ENCODE assay signal across 8 cellular contexts in genomic region chr3:53495091-53495517, GRCh38. TPM values are rescaled to one million over a fixed set of nuclear protein-coding genes. Genes with fewer than 3 reads are reported as not detected.
DNase-seq lines count a peak whose midpoint lies in the region; ATAC-seq, FAIRE-seq and TF ChIP-seq lines count a peak whose summit lies in the region.

No MANE protein-coding gene starts in this region.

- no peaks in the 10 kb centered on the region for H3K9me3 Mint-ChIP-seq in CD4-positive, alpha-beta T cell

- POLR2A ChIA-PET in CD4-positive, alpha-beta T cell (lab: Charles Lee), result no interaction called here

- no peak overlapping the region for H3K27ac ChIP-seq in CD4-positive, alpha-beta T cell (ENCODE audit: low read depth, low read length)
- H3K27ac ChIP-seq in esophagus squamous epithelium (no peak overlapping the region), pancreas (peak overlapping the region in 1 of 4 donors; percentile 17)

- FAIRE-seq in pancreas (lab: Jason Lieb, UNC), result no peak

- no peaks in the 10 kb centered on the region for H3K4me1 Mint-ChIP-seq in CD4-positive, alpha-beta T cell (ENCODE audit: low read depth)

- no peak for DNase-seq in CD4-positive, alpha-beta T cell
- DNase-seq in NT2/D1 (ENCODE audit: low read depth, low spot score) (no peak), esophagus squamous epithelium (lab: John Stamatoyannopoulos, UW) (no peak), pancreas (peak in 4 of 6 donors; percentile 17 to 66 (median 44)), NCI-H1436 (lab: John Stamatoyannopoulos, UW) (no peak)

- WGBS in esophagus squamous epithelium, 2 donors, result 2 to 3% methylated on average over 11 to 19 of the region's 30 CpGs
- 3 to 4% methylated on average over 30 of the region's 30 CpGs for WGBS in pancreas, 2 donors

- ATAC-seq in CD4-positive, alpha-beta T cell (ENCODE audit: poor library complexity), result no peak
- ATAC-seq in pancreas (no peak), GM18519 (IDR thresholded peaks at IDR 0.05; ENCODE audit: low FRiP score, unreplicated experiment) (no peak), HG03571 (IDR thresholded peaks at IDR 0.05; ENCODE audit: unreplicated experiment) (no peak), HG03175 (IDR thresholded peaks at IDR 0.05; ENCODE audit: unreplicated experiment) (no peak)

- H3K27me3 Mint-ChIP-seq in CD4-positive, alpha-beta T cell, result peaks cover 75% of the 10 kb centered on the region

- no peak for TF ChIP-seq POLR2A in esophagus squamous epithelium (IDR thresholded peaks at IDR 0.05)

- no peak overlapping the region for H3K27ac Mint-ChIP-seq in CD4-positive, alpha-beta T cell

- H3K36me3 ChIP-seq in NT2/D1 (ENCODE audit: insufficient read depth, insufficient read length, low read length) (no peaks in the 10 kb centered on the region), esophagus squamous epithelium (no peaks in the 10 kb centered on the region), pancreas (no peaks in the 10 kb centered on the region)

- H3K4me3 ChIP-seq in NT2/D1 (ENCODE audit: insufficient read length, low read depth) (peak overlapping the region; percentile 56), esophagus squamous epithelium (peak overlapping the region; percentile 30 to 69 (median 48)), pancreas (peak overlapping the region; percentile 3 to 69 (median 31))

- H3K27me3 ChIP-seq in CD4-positive, alpha-beta T cell (ENCODE audit: control insufficient read depth, insufficient read depth, low read length), result peaks cover 63% of the 10 kb centered on the region
- H3K27me3 ChIP-seq in NT2/D1 (ENCODE audit: insufficient read depth, insufficient read length) (peaks cover 63% of the 10 kb centered on the region), esophagus squamous epithelium (peaks cover 0 to 74% (median 0%) of the 10 kb centered on the region in 4 donors), pancreas (no peaks in the 10 kb centered on the region)

- intact Hi-C loops in CD4-positive, alpha-beta T cell (cut with DNase I, micrococcal nuclease), result loop anchor here in 1 of 2 experiments (10.0 kb wide), 1 partner anchor 200 kb away; no protein-coding TSS in a partner anchor
- intact Hi-C loops in esophagus squamous epithelium (cut with DNase I), result no loop called here
- intact Hi-C loops in pancreas (cut with DNase I), result no loop called here

- peak overlapping the region; percentile 28 for H3K4me3 Mint-ChIP-seq in CD4-positive, alpha-beta T cell

- H3K9me3 ChIP-seq in CD4-positive, alpha-beta T cell (ENCODE audit: control insufficient read depth, low read length), result no peaks in the 10 kb centered on the region
- H3K9me3 ChIP-seq in NT2/D1 (ENCODE audit: insufficient read depth, low read length), result no peaks in the 10 kb centered on the region
- H3K9me3 ChIP-seq in esophagus squamous epithelium, result no peaks in the 10 kb centered on the region
- no peaks in the 10 kb centered on the region for H3K9me3 ChIP-seq in pancreas

- peak overlapping the region; percentile 66 for H3K9ac ChIP-seq in NT2/D1 (ENCODE audit: insufficient read length, low read depth)

- TF ChIP-seq CTCF in CD4-positive, alpha-beta T cell (IDR thresholded peaks at IDR 0.05), result no peak
- no peak for TF ChIP-seq CTCF in esophagus squamous epithelium (IDR thresholded peaks at IDR 0.05)
- no peak for TF ChIP-seq CTCF in pancreas (IDR thresholded peaks at IDR 0.05)

- H3K36me3 Mint-ChIP-seq in CD4-positive, alpha-beta T cell (ENCODE audit: low read depth), result no peaks in the 10 kb centered on the region

- CTCF ChIA-PET in CD4-positive, alpha-beta T cell (lab: Charles Lee), result no interaction called here

- H3K4me1 ChIP-seq in NT2/D1 (ENCODE audit: insufficient read depth, insufficient read length), result no peaks in the 10 kb centered on the region
- H3K4me1 ChIP-seq in esophagus squamous epithelium, result peaks cover 15 to 46% (median 20%) of the 10 kb centered on the region in 3 donors
- peaks cover 0 to 4% (median 0%) of the 10 kb centered on the region in 3 donors for H3K4me1 ChIP-seq in pancreas

RNA-seq across cellular contexts. Expression of gene CACNA1D, which starts 0.7 kb away (rescaled TPM):
- not detected for total RNA-seq in CD4-positive, alpha-beta T cell
- 1 to 10 TPM in 3 of 4 donors, under 1 TPM in 1; 0.56 to 4.5 (median 3.1) TPM for total RNA-seq in esophagus squamous epithelium
- 10 to 100 TPM in 3 of 6 donors, 1 to 10 TPM in 3; 5.3 to 14.8 (median 10.2) TPM for total RNA-seq in pancreas
- polyA plus RNA-seq in pancreas, result 10 to 100 TPM; 11.3 to 22.8 TPM

Comparison
In these comparisons a context has a peak if more than half of its experiments do, and no peak if none do; other contexts are left out.
1. DNase-seq: peak in pancreas (4 of 6); none in CD4-positive, alpha-beta T cell (0 of 10), NT2/D1 (single experiment), esophagus squamous epithelium (single experiment) and NCI-H1436 (single experiment).
2. Peak in every context shown above with its lines, with median percentiles within 50 percentile points of each other: H3K4me3 ChIP-seq.